ENCODE assay signal across 1 cellular context in the genomic region with DNA sequence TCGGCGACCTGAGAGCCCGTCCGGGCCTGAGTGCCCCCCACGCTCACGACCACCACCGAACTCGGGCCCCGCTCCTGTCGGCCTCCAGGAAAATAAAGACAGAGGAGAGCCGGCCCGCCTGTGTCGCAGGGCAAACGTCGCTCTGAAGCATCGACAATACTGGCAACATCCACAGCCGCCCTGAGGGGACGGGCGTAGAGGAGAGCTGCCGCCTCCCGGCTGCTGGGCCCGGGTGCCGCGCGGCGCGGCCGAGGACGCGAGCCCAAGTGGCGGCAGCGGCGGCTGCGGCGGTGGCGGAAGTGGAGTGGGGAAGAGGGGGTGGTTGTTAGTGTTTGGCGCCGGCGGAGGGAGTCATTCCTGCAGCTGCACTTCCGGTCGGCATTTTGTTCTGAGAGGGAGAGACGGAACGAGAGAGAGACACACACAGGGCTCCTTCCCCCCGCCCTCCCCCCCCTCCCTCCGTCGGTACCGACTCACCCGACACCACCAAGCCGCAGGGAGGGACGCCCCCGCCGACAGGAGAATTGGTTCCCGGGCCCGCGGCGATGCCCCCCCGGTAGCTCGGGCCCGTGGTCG.
A peak's percentile ranks its signal among the peaks of the same experiment; 100 is the strongest.
TF ChIP-seq lines count a peak whose summit lies in the region.

A gene with protein sequence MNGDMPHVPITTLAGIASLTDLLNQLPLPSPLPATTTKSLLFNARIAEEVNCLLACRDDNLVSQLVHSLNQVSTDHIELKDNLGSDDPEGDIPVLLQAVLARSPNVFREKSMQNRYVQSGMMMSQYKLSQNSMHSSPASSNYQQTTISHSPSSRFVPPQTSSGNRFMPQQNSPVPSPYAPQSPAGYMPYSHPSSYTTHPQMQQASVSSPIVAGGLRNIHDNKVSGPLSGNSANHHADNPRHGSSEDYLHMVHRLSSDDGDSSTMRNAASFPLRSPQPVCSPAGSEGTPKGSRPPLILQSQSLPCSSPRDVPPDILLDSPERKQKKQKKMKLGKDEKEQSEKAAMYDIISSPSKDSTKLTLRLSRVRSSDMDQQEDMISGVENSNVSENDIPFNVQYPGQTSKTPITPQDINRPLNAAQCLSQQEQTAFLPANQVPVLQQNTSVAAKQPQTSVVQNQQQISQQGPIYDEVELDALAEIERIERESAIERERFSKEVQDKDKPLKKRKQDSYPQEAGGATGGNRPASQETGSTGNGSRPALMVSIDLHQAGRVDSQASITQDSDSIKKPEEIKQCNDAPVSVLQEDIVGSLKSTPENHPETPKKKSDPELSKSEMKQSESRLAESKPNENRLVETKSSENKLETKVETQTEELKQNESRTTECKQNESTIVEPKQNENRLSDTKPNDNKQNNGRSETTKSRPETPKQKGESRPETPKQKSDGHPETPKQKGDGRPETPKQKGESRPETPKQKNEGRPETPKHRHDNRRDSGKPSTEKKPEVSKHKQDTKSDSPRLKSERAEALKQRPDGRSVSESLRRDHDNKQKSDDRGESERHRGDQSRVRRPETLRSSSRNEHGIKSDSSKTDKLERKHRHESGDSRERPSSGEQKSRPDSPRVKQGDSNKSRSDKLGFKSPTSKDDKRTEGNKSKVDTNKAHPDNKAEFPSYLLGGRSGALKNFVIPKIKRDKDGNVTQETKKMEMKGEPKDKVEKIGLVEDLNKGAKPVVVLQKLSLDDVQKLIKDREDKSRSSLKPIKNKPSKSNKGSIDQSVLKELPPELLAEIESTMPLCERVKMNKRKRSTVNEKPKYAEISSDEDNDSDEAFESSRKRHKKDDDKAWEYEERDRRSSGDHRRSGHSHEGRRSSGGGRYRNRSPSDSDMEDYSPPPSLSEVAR (N-terminal part only) (plus strand): TSS at position 381 of the 576 bp plus-strand sequence. CDS start 76,928 bp downstream, outside the sequence.

TF ChIP-seq in HEK293, 187 proteins besides CTCF, POLR2A, EP300 and RAD21 (continued from another document):
- TF ChIP-seq, protein P1, sequence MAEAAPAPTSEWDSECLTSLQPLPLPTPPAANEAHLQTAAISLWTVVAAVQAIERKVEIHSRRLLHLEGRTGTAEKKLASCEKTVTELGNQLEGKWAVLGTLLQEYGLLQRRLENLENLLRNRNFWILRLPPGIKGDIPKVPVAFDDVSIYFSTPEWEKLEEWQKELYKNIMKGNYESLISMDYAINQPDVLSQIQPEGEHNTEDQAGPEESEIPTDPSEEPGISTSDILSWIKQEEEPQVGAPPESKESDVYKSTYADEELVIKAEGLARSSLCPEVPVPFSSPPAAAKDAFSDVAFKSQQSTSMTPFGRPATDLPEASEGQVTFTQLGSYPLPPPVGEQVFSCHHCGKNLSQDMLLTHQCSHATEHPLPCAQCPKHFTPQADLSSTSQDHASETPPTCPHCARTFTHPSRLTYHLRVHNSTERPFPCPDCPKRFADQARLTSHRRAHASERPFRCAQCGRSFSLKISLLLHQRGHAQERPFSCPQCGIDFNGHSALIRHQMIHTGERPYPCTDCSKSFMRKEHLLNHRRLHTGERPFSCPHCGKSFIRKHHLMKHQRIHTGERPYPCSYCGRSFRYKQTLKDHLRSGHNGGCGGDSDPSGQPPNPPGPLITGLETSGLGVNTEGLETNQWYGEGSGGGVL (tag by site-specific recombination; IDR thresholded peaks at IDR 0.05) = peak; percentile 95
- TF ChIP-seq, protein P2, sequence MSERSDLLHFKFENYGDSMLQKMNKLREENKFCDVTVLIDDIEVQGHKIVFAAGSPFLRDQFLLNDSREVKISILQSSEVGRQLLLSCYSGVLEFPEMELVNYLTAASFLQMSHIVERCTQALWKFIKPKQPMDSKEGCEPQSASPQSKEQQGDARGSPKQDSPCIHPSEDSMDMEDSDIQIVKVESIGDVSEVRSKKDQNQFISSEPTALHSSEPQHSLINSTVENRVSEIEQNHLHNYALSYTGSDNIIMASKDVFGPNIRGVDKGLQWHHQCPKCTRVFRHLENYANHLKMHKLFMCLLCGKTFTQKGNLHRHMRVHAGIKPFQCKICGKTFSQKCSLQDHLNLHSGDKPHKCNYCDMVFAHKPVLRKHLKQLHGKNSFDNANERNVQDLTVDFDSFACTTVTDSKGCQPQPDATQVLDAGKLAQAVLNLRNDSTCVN (tag by site-specific recombination; optimal IDR thresholded peaks at IDR 0.05) = peak; percentile 84
- peak; percentile 74; the same call in 1 of the 2 replicates for TF ChIP-seq GLIS2 (tag by site-specific recombination; IDR thresholded peaks at IDR 0.05)
- TF ChIP-seq ZNF776 (tag by site-specific recombination; IDR thresholded peaks at IDR 0.05; ENCODE audit: borderline replicate concordance) = no peak
- TF ChIP-seq, protein P3, sequence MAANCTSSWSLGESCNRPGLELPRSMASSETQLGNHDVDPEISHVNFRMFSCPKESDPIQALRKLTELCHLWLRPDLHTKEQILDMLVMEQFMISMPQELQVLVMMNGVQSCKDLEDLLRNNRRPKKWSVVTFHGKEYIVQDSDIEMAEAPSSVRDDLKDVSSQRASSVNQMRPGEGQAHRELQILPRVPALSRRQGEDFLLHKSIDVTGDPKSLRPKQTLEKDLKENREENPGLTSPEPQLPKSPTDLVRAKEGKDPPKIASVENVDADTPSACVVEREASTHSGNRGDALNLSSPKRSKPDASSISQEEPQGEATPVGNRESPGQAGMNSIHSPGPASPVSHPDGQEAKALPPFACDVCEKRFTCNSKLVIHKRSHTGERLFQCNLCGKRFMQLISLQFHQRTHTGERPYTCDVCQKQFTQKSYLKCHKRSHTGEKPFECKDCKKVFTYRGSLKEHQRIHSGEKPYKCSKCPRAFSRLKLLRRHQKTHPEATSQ (tag by site-specific recombination; IDR thresholded peaks at IDR 0.05) = peak; percentile 79; the same call in 1 of the 2 replicates
- peak; percentile 23; the same call in 1 of the 2 replicates for TF ChIP-seq ZBTB20 (tag by site-specific recombination; IDR thresholded peaks at IDR 0.05)
- peak; percentile 93 for TF ChIP-seq ZSCAN30 (tag by site-specific recombination; IDR thresholded peaks at IDR 0.05)
- TF ChIP-seq ZNF664 (tag by site-specific recombination; IDR thresholded peaks at IDR 0.05) = no peak
- 0 out of 2 replicates have a peak, but pooled peaks have one; percentile 13 for TF ChIP-seq MYNN (tag by site-specific recombination; IDR thresholded peaks at IDR 0.05; ENCODE audit: borderline replicate concordance)
- TF ChIP-seq, protein P4, sequence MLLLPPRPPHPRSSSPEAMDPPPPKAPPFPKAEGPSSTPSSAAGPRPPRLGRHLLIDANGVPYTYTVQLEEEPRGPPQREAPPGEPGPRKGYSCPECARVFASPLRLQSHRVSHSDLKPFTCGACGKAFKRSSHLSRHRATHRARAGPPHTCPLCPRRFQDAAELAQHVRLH (tag by site-specific recombination; IDR thresholded peaks at IDR 0.05) = no peak
- TF ChIP-seq ZNF211 (tag by site-specific recombination; IDR thresholded peaks at IDR 0.05; ENCODE audit: low read depth) = no peak
- peak; percentile 38 for TF ChIP-seq ZNF184 (tag by site-specific recombination; IDR thresholded peaks at IDR 0.05)
- TF ChIP-seq SP2 (tag by site-specific recombination; IDR thresholded peaks at IDR 0.05) = peak; percentile 76
- peak; percentile 24; the same call in 1 of the 2 replicates for TF ChIP-seq ZFP37 (tag by site-specific recombination; IDR thresholded peaks at IDR 0.05)
- TF ChIP-seq GLI4 (tag by site-specific recombination; IDR thresholded peaks at IDR 0.05) = 0 out of 2 replicates have a peak, but pooled peaks have one; percentile 46
- no peak for TF ChIP-seq ZIC2 (tag by site-specific recombination; IDR thresholded peaks at IDR 0.05)
- TF ChIP-seq ZNF138 (tag by site-specific recombination; IDR thresholded peaks at IDR 0.05; ENCODE audit: borderline replicate concordance) = no peak
- peak; percentile 92 for TF ChIP-seq ZFP69B (tag by site-specific recombination; IDR thresholded peaks at IDR 0.05)
- TF ChIP-seq, protein P5, sequence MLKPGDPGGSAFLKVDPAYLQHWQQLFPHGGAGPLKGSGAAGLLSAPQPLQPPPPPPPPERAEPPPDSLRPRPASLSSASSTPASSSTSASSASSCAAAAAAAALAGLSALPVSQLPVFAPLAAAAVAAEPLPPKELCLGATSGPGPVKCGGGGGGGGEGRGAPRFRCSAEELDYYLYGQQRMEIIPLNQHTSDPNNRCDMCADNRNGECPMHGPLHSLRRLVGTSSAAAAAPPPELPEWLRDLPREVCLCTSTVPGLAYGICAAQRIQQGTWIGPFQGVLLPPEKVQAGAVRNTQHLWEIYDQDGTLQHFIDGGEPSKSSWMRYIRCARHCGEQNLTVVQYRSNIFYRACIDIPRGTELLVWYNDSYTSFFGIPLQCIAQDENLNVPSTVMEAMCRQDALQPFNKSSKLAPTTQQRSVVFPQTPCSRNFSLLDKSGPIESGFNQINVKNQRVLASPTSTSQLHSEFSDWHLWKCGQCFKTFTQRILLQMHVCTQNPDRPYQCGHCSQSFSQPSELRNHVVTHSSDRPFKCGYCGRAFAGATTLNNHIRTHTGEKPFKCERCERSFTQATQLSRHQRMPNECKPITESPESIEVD (tag by site-specific recombination; IDR thresholded peaks at IDR 0.05) = peak; percentile 48
- TF ChIP-seq, protein P6, sequence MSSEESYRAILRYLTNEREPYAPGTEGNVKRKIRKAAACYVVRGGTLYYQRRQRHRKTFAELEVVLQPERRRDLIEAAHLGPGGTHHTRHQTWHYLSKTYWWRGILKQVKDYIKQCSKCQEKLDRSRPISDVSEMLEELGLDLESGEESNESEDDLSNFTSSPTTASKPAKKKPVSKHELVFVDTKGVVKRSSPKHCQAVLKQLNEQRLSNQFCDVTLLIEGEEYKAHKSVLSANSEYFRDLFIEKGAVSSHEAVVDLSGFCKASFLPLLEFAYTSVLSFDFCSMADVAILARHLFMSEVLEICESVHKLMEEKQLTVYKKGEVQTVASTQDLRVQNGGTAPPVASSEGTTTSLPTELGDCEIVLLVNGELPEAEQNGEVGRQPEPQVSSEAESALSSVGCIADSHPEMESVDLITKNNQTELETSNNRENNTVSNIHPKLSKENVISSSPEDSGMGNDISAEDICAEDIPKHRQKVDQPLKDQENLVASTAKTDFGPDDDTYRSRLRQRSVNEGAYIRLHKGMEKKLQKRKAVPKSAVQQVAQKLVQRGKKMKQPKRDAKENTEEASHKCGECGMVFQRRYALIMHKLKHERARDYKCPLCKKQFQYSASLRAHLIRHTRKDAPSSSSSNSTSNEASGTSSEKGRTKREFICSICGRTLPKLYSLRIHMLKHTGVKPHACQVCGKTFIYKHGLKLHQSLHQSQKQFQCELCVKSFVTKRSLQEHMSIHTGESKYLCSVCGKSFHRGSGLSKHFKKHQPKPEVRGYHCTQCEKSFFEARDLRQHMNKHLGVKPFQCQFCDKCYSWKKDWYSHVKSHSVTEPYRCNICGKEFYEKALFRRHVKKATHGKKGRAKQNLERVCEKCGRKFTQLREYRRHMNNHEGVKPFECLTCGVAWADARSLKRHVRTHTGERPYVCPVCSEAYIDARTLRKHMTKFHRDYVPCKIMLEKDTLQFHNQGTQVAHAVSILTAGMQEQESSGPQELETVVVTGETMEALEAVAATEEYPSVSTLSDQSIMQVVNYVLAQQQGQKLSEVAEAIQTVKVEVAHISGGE (tag by site-specific recombination; conservative IDR thresholded peaks at IDR 0.05; ENCODE audit: low read depth) = peak; percentile 98
- TF ChIP-seq OSR2 (tag by site-specific recombination; IDR thresholded peaks at IDR 0.05) = 0 out of 2 replicates have a peak, but pooled peaks have one; percentile 10
- 0 out of 2 replicates have a peak, but pooled peaks have one; percentile 10 for TF ChIP-seq ZNF24 (tag by site-specific recombination; IDR thresholded peaks at IDR 0.05)
- peak; percentile 56 for TF ChIP-seq ZNF501 (tag by site-specific recombination; IDR thresholded peaks at IDR 0.05)
- no peak for TF ChIP-seq ZNF112 (tag by site-specific recombination; IDR thresholded peaks at IDR 0.05)
- TF ChIP-seq ZNF561 (tag by site-specific recombination; IDR thresholded peaks at IDR 0.05; ENCODE audit: borderline replicate concordance) = peak; percentile 94
- TF ChIP-seq YY1 (tag by site-specific recombination; IDR thresholded peaks at IDR 0.05) = peak; percentile 54
- no peak for TF ChIP-seq BCL11A (tag by site-specific recombination; IDR thresholded peaks at IDR 0.05; ENCODE audit: low read depth)
- peak; percentile 42; the same call in 1 of the 2 replicates for TF ChIP-seq IKZF3 (tag by site-specific recombination; IDR thresholded peaks at IDR 0.05)
- TF ChIP-seq GFI1B (tag by site-specific recombination; IDR thresholded peaks at IDR 0.05) = no peak
- TF ChIP-seq, protein P7, sequence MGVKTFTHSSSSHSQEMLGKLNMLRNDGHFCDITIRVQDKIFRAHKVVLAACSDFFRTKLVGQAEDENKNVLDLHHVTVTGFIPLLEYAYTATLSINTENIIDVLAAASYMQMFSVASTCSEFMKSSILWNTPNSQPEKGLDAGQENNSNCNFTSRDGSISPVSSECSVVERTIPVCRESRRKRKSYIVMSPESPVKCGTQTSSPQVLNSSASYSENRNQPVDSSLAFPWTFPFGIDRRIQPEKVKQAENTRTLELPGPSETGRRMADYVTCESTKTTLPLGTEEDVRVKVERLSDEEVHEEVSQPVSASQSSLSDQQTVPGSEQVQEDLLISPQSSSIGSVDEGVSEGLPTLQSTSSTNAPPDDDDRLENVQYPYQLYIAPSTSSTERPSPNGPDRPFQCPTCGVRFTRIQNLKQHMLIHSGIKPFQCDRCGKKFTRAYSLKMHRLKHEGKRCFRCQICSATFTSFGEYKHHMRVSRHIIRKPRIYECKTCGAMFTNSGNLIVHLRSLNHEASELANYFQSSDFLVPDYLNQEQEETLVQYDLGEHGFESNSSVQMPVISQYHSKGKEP (tag by site-specific recombination; IDR thresholded peaks at IDR 0.05) = peak; percentile 98
- peak; percentile 95 for TF ChIP-seq ZNF335 (tag by site-specific recombination; conservative IDR thresholded peaks at IDR 0.05)
- 0 out of 2 replicates have a peak, but pooled peaks have one; percentile 41 for TF ChIP-seq ZNF239 (tag by site-specific recombination; IDR thresholded peaks at IDR 0.05)
- 0 out of 2 replicates have a peak, but pooled peaks have one; percentile 43 for TF ChIP-seq KLF8 (tag by site-specific recombination; IDR thresholded peaks at IDR 0.05)
- peak; percentile 53 for TF ChIP-seq ZBTB8A (tag by site-specific recombination; IDR thresholded peaks at IDR 0.05)
- 0 out of 2 replicates have a peak, but pooled peaks have one; percentile 9 for TF ChIP-seq ZNF366 (tag by site-specific recombination; conservative IDR thresholded peaks at IDR 0.05)
- no peak for TF ChIP-seq ZNF140 (tag by site-specific recombination; IDR thresholded peaks at IDR 0.05)
- TF ChIP-seq ZNF426 (tag by site-specific recombination; IDR thresholded peaks at IDR 0.05) = 0 out of 2 replicates have a peak, but pooled peaks have one; percentile 2
- TF ChIP-seq, protein P8, sequence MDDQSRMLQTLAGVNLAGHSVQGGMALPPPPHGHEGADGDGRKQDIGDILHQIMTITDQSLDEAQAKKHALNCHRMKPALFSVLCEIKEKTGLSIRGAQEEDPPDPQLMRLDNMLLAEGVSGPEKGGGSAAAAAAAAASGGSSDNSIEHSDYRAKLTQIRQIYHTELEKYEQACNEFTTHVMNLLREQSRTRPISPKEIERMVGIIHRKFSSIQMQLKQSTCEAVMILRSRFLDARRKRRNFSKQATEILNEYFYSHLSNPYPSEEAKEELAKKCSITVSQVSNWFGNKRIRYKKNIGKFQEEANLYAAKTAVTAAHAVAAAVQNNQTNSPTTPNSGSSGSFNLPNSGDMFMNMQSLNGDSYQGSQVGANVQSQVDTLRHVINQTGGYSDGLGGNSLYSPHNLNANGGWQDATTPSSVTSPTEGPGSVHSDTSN (CRISPR knock-in tag; IDR thresholded peaks at IDR 0.05) = 0 out of 2 replicates have a peak, but pooled peaks have one; percentile 46
- TF ChIP-seq MEIS1 (CRISPR knock-in tag; IDR thresholded peaks at IDR 0.05; ENCODE audit: borderline replicate concordance) = 0 out of 2 replicates have a peak, but pooled peaks have one; percentile 49
